Comparison of ENCODE assay signal across 37 cellular contexts in genomic region chr1:45999507-45999906, GRCh38.
"Had no signal": no experiment of that assay in that cellular context is flagged by ENCODE, and none has a peak within 500 bp of the region (broad histone marks: within the 10 kb centered on the region; RNA-seq: fewer than 3 reads in every experiment).

No MANE protein-coding gene starts in this region.

- H3K4me3 Mint-ChIP-seq: activated B cell treated with CpG ODN at 0.5 μM for 24 hours; activated CD4-positive, alpha-beta T cell treated with anti-CD3 and anti-CD28 coated beads for 36 hours; activated CD4-positive, alpha-beta T cell treated with anti-CD3 and anti-CD28 coated beads, Interleukin-2, amount 10 ng/mL, durations not matched to agents 7 days and 5 days; activated CD8-positive, alpha-beta memory T cell treated with anti-CD3 and anti-CD28 coated beads, Interleukin-2, amount 10 ng/mL, durations not matched to agents 7 days and 5 days; activated CD8-positive, alpha-beta T cell treated with anti-CD3 and anti-CD28 coated beads, Interleukin-2, amount 10 ng/mL, durations not matched to agents 7 days and 5 days; activated naive CD4-positive, alpha-beta T cell treated with anti-CD3 and anti-CD28 coated beads for 36 hours; activated naive CD4-positive, alpha-beta T cell treated with anti-CD3 and anti-CD28 coated beads, Interleukin-2, amount 50 U/mL, for 24 hours; activated naive CD8-positive, alpha-beta T cell treated with anti-CD3 and anti-CD28 coated beads for 36 hours; activated naive CD8-positive, alpha-beta T cell treated with anti-CD3 and anti-CD28 coated beads, Interleukin-2, amount 50 U/mL, for 24 hours; activated T-helper 1 cell treated with anti-CD3 and anti-CD28 coated beads, Interleukin-12 subunit alpha, Interleukin-12 subunit beta, Interleukin-2, Interleukin-4 antibody, amounts not matched to agents 30 ng/mL and 10 ng/mL and 1 ng/mL, durations not matched to agents 14 hours and 24 hours and 36 hours; brain; central memory CD8-positive, alpha-beta T cell; effector memory CD8-positive, alpha-beta T cell; T-helper 17 cell; T-helper 2 cell treated with Interferon-gamma antibody and Interleukin-4, amounts not matched to agents 5 μg/mL and 100 μg/mL, for 36 hours had no signal

- ATAC-seq: activated CD4-positive, alpha-beta T cell treated with anti-CD3 and anti-CD28 coated beads for 36 hours; activated CD8-positive, alpha-beta memory T cell treated with anti-CD3 and anti-CD28 coated beads, Interleukin-2, amount 10 ng/mL, durations not matched to agents 7 days and 5 days; activated CD8-positive, alpha-beta T cell treated with anti-CD3 and anti-CD28 coated beads, Interleukin-2, amount 10 ng/mL, durations not matched to agents 7 days and 5 days; activated naive CD8-positive, alpha-beta T cell treated with anti-CD3 and anti-CD28 coated beads, Interleukin-2, amount 50 U/mL, for 24 hours; effector memory CD8-positive, alpha-beta T cell; heart left ventricle; T-helper 17 cell had no signal

- H3K4me1 Mint-ChIP-seq: activated B cell treated with CpG ODN at 0.5 μM for 24 hours; activated CD4-positive, alpha-beta T cell treated with anti-CD3 and anti-CD28 coated beads for 36 hours; activated CD4-positive, alpha-beta T cell treated with anti-CD3 and anti-CD28 coated beads, Interleukin-2, amount 10 ng/mL, durations not matched to agents 7 days and 5 days; activated naive CD4-positive, alpha-beta T cell treated with anti-CD3 and anti-CD28 coated beads, Interleukin-2, amount 50 U/mL, for 24 hours; activated naive CD8-positive, alpha-beta T cell treated with anti-CD3 and anti-CD28 coated beads for 36 hours; activated naive CD8-positive, alpha-beta T cell treated with anti-CD3 and anti-CD28 coated beads, Interleukin-2, amount 50 U/mL, for 24 hours had no signal

- H3K27ac ChIP-seq: ascending aorta, breast epithelium, cardiac muscle cell, epithelial cell of prostate, esophagus squamous epithelium, heart left ventricle, WERI-Rb-1 had no signal

- DNase-seq: activated B cell treated with CpG ODN at 0.5 μM for 24 hours; activated CD4-positive, alpha-beta T cell treated with anti-CD3 and anti-CD28 coated beads for 36 hours; activated CD4-positive, alpha-beta T cell treated with anti-CD3 and anti-CD28 coated beads, Interleukin-2, amount 10 ng/mL, durations not matched to agents 7 days and 5 days; activated CD4-positive, alpha-beta T cell treated with anti-CD3 and anti-CD28 coated beads, Interleukin-2, amount 50 U/mL, for 48 hours; activated CD4-positive, CD25-positive, alpha-beta regulatory T cell treated with anti-CD3 and anti-CD28 coated beads, Interleukin-2, amount 50 U/mL, for 72 hours; activated CD8-positive, alpha-beta memory T cell treated with anti-CD3 and anti-CD28 coated beads, Interleukin-2, amount 10 ng/mL, durations not matched to agents 7 days and 5 days; activated CD8-positive, alpha-beta memory T cell treated with anti-CD3 and anti-CD28 coated beads, Interleukin-2, amount 50 U/mL, for 4 hours; activated CD8-positive, alpha-beta T cell treated with anti-CD3 and anti-CD28 coated beads, Interleukin-2, amount 10 ng/mL, durations not matched to agents 7 days and 5 days; activated effector memory CD4-positive, alpha-beta T cell treated with anti-CD3 and anti-CD28 coated beads, Interleukin-2, amount 50 U/mL, for 16 hours; activated naive CD4-positive, alpha-beta T cell treated with anti-CD3 and anti-CD28 coated beads for 36 hours; activated naive CD8-positive, alpha-beta T cell treated with anti-CD3 and anti-CD28 coated beads for 36 hours; activated naive CD8-positive, alpha-beta T cell treated with anti-CD3 and anti-CD28 coated beads, Interleukin-2, amount 50 U/mL, for 24 hours; activated T-cell treated with anti-CD3 and anti-CD28 coated beads, Interleukin-2, amount 50 U/mL, for 1 hour; activated T-cell treated with anti-CD3 and anti-CD28 coated beads, Interleukin-2, amount 50 U/mL, for 48 hours; cortex of kidney; dermis blood vessel endothelial cell; effector CD4-positive, alpha-beta T cell; effector memory CD8-positive, alpha-beta T cell; esophagus squamous epithelium; foreskin fibroblast; glutamatergic neuron; heart left ventricle; hypothalamus; T-helper 1 cell; T-helper 17 cell; T1000; WERI-Rb-1 had no signal

- H3K9me3 Mint-ChIP-seq: activated B cell treated with CpG ODN at 0.5 μM for 24 hours; activated CD4-positive, alpha-beta T cell treated with anti-CD3 and anti-CD28 coated beads, Interleukin-2, amount 10 ng/mL, durations not matched to agents 7 days and 5 days; activated naive CD4-positive, alpha-beta T cell treated with anti-CD3 and anti-CD28 coated beads for 36 hours; activated naive CD4-positive, alpha-beta T cell treated with anti-CD3 and anti-CD28 coated beads, Interleukin-2, amount 50 U/mL, for 24 hours; activated naive CD8-positive, alpha-beta T cell treated with anti-CD3 and anti-CD28 coated beads for 36 hours; activated naive CD8-positive, alpha-beta T cell treated with anti-CD3 and anti-CD28 coated beads, Interleukin-2, amount 50 U/mL, for 24 hours; activated T-helper 1 cell treated with anti-CD3 and anti-CD28 coated beads, Interleukin-12 subunit alpha, Interleukin-12 subunit beta, Interleukin-2, Interleukin-4 antibody, amounts not matched to agents 30 ng/mL and 10 ng/mL and 1 ng/mL, durations not matched to agents 14 hours and 24 hours and 36 hours; activated T-helper 2 cell treated with anti-CD3 and anti-CD28 coated beads, Interferon-gamma antibody, Interleukin-2, Interleukin-4, amounts not matched to agents 10 μg/mL and 5 μg/mL and 100 μg/mL, durations not matched to agents 14 hours and 24 hours and 36 hours; brain; central memory CD8-positive, alpha-beta T cell; effector memory CD8-positive, alpha-beta T cell; T-helper 2 cell treated with Interferon-gamma antibody and Interleukin-4, amounts not matched to agents 5 μg/mL and 100 μg/mL, for 36 hours had no signal

- H3K27ac Mint-ChIP-seq: activated B cell treated with CpG ODN at 0.5 μM for 24 hours; activated CD4-positive, alpha-beta T cell treated with anti-CD3 and anti-CD28 coated beads for 36 hours; activated CD4-positive, alpha-beta T cell treated with anti-CD3 and anti-CD28 coated beads, Interleukin-2, amount 10 ng/mL, durations not matched to agents 7 days and 5 days; activated CD8-positive, alpha-beta memory T cell treated with anti-CD3 and anti-CD28 coated beads, Interleukin-2, amount 10 ng/mL, durations not matched to agents 7 days and 5 days; activated CD8-positive, alpha-beta T cell treated with anti-CD3 and anti-CD28 coated beads, Interleukin-2, amount 10 ng/mL, durations not matched to agents 7 days and 5 days; activated naive CD4-positive, alpha-beta T cell treated with anti-CD3 and anti-CD28 coated beads for 36 hours; activated naive CD4-positive, alpha-beta T cell treated with anti-CD3 and anti-CD28 coated beads, Interleukin-2, amount 50 U/mL, for 24 hours; activated naive CD8-positive, alpha-beta T cell treated with anti-CD3 and anti-CD28 coated beads for 36 hours; activated naive CD8-positive, alpha-beta T cell treated with anti-CD3 and anti-CD28 coated beads, Interleukin-2, amount 50 U/mL, for 24 hours; activated T-helper 1 cell treated with anti-CD3 and anti-CD28 coated beads, Interleukin-12 subunit alpha, Interleukin-12 subunit beta, Interleukin-2, Interleukin-4 antibody, amounts not matched to agents 30 ng/mL and 10 ng/mL and 1 ng/mL, durations not matched to agents 14 hours and 24 hours and 36 hours; activated T-helper 2 cell treated with anti-CD3 and anti-CD28 coated beads, Interferon-gamma antibody, Interleukin-2, Interleukin-4, amounts not matched to agents 10 μg/mL and 5 μg/mL and 100 μg/mL, durations not matched to agents 14 hours and 24 hours and 36 hours; brain; effector memory CD8-positive, alpha-beta T cell; T-helper 17 cell; T-helper 2 cell treated with Interferon-gamma antibody and Interleukin-4, amounts not matched to agents 5 μg/mL and 100 μg/mL, for 36 hours had no signal

- H3K4me3 ChIP-seq: ascending aorta, breast epithelium, cardiac muscle cell, esophagus squamous epithelium, heart left ventricle had no signal

- H3K27me3 ChIP-seq: ascending aorta, breast epithelium, cardiac muscle cell, esophagus squamous epithelium, heart left ventricle had no signal

- H3K4me1 ChIP-seq: ascending aorta, breast epithelium had no signal

- H3K36me3 ChIP-seq: breast epithelium, esophagus squamous epithelium had no signal

- H3K27me3 Mint-ChIP-seq: activated B cell treated with CpG ODN at 0.5 μM for 24 hours; activated CD4-positive, alpha-beta T cell treated with anti-CD3 and anti-CD28 coated beads for 36 hours; activated CD4-positive, alpha-beta T cell treated with anti-CD3 and anti-CD28 coated beads, Interleukin-2, amount 10 ng/mL, durations not matched to agents 7 days and 5 days; activated CD8-positive, alpha-beta memory T cell treated with anti-CD3 and anti-CD28 coated beads, Interleukin-2, amount 10 ng/mL, durations not matched to agents 7 days and 5 days; activated naive CD4-positive, alpha-beta T cell treated with anti-CD3 and anti-CD28 coated beads, Interleukin-2, amount 50 U/mL, for 24 hours; activated naive CD8-positive, alpha-beta T cell treated with anti-CD3 and anti-CD28 coated beads for 36 hours; activated naive CD8-positive, alpha-beta T cell treated with anti-CD3 and anti-CD28 coated beads, Interleukin-2, amount 50 U/mL, for 24 hours; brain; central memory CD8-positive, alpha-beta T cell; effector memory CD8-positive, alpha-beta T cell; T-helper 17 cell had no signal
